In genomic region chr3:24947103-24947502, GRCh38 we compare ENCODE assay signal across 8 cellular contexts.
"Had no signal": no experiment of that assay in that cellular context is flagged by ENCODE, and none has a peak within 500 bp of the region (broad histone marks: within the 10 kb centered on the region; RNA-seq: fewer than 3 reads in every experiment).

No MANE protein-coding gene starts in this region.

- FAIRE-seq: G401.6, GM12878, GM12891, GM12892, GM18507, GM19239 had no signal

- ATAC-seq: GM12878 had no signal

- DNase-seq: GDM1, GF-D8 had no signal

- H3K4me3 ChIP-seq: GM12878 had no signal
